11 cellular contexts compared by ENCODE assay signal in genomic region chr5:73218552-73219171, GRCh38. TPM values are rescaled to one million over a fixed set of nuclear protein-coding genes. Genes with fewer than 3 reads are reported as not detected.
DNase-seq lines count a peak whose midpoint lies in the region; ATAC-seq and TF ChIP-seq lines count a peak whose summit lies in the region.
"Had no signal": no experiment of that assay in that cellular context is flagged by ENCODE, and none has a peak within 500 bp of the region (broad histone marks: within the 10 kb centered on the region; RNA-seq: fewer than 3 reads in every experiment).

No MANE protein-coding gene starts in this region.

- H3K4me1 Mint-ChIP-seq in T-helper 2 cell treated with Interferon-gamma antibody and Interleukin-4, amounts not matched to agents 5 μg/mL and 100 μg/mL, for 36 hours (ENCODE audit: low read depth), result no peaks in the 10 kb centered on the region

- H3K27ac ChIP-seq in right cardiac atrium (ENCODE audit: low read length), result no peak overlapping the region
- H3K27ac ChIP-seq: BLaER1 treated with 17β-estradiol and CSF1 and Interleukin-3, amounts not matched to agents 10 nM and 100 nM; HL-60 had no signal

- no peaks in the 10 kb centered on the region for H3K36me3 Mint-ChIP-seq in T-helper 2 cell treated with Interferon-gamma antibody and Interleukin-4, amounts not matched to agents 5 μg/mL and 100 μg/mL, for 36 hours (ENCODE audit: low read depth)

- ATAC-seq in right cardiac atrium, result no peak

- no peaks in the 10 kb centered on the region for H3K4me1 ChIP-seq in right cardiac atrium (ENCODE audit: control insufficient read depth, insufficient read depth, low read length)
- H3K4me1 ChIP-seq: BLaER1 treated with 17β-estradiol and CSF1 and Interleukin-3, amounts not matched to agents 10 nM and 100 nM had no signal

- intact Hi-C loops in right cardiac atrium (cut with DNase I), result loop anchor here in 2 of 4 donors (5.0 to 10.0 kb wide), 2 partner anchors 234 to 236 kb away; no protein-coding TSS in a partner anchor

- DNase-seq in NCI-H1694 (lab: John Stamatoyannopoulos, UW) (peak; percentile 17), NCI-H1694 treated with DMSO at 0.1 percent for 48 hours (lab: John Stamatoyannopoulos, UW) (no peak), NCI-H524 (lab: John Stamatoyannopoulos, UW) (peak; percentile 21 to 54), choroid plexus epithelial cell (ENCODE audit: low read depth) (peak; percentile 84), retinal pigment epithelial cell (ENCODE audit: low read depth) (no peak), right cardiac atrium (no peak), KBM-7 (no peak)
- no peak for DNase-seq in T-helper 2 cell treated with Interferon-gamma antibody and Interleukin-4, amounts not matched to agents 5 μg/mL and 100 μg/mL, for 36 hours (ENCODE audit: low spot score)

- no peaks in the 10 kb centered on the region for H3K9me3 Mint-ChIP-seq in T-helper 2 cell treated with Interferon-gamma antibody and Interleukin-4, amounts not matched to agents 5 μg/mL and 100 μg/mL, for 36 hours

- H3K9me3 ChIP-seq in right cardiac atrium (ENCODE audit: control insufficient read depth, low read length), result no peaks in the 10 kb centered on the region

- no peak overlapping the region for H3K27ac Mint-ChIP-seq in T-helper 2 cell treated with Interferon-gamma antibody and Interleukin-4, amounts not matched to agents 5 μg/mL and 100 μg/mL, for 36 hours

- H3K27me3 ChIP-seq in right cardiac atrium (ENCODE audit: control insufficient read depth, insufficient read depth), result peaks cover 7% of the 10 kb centered on the region

- in situ Hi-C loops in KBM-7 (cut with MboI; ENCODE audit: low pct_unique_long_range_greater_than_20kb, low sequenced_read_pairs), result loop anchor here (25.0 kb wide), 1 partner anchor 281 kb away; no protein-coding TSS in a partner anchor

- peaks cover 68% of the 10 kb centered on the region for H3K27me3 Mint-ChIP-seq in T-helper 2 cell treated with Interferon-gamma antibody and Interleukin-4, amounts not matched to agents 5 μg/mL and 100 μg/mL, for 36 hours (ENCODE audit: low read depth)

- no peak overlapping the region for H3K4me3 Mint-ChIP-seq in T-helper 2 cell treated with Interferon-gamma antibody and Interleukin-4, amounts not matched to agents 5 μg/mL and 100 μg/mL, for 36 hours

- H3K4me3 ChIP-seq in choroid plexus epithelial cell (ENCODE audit: low read depth, low read length), result no peak overlapping the region
- no peak overlapping the region for H3K4me3 ChIP-seq in retinal pigment epithelial cell (ENCODE audit: low read length)
- H3K4me3 ChIP-seq in right cardiac atrium (ENCODE audit: low read length), result no peak overlapping the region
- H3K4me3 ChIP-seq: BLaER1 treated with 17β-estradiol and CSF1 and Interleukin-3, amounts not matched to agents 10 nM and 100 nM had no signal

- 44% methylated on average over 4 of the region's 4 CpGs for WGBS in right cardiac atrium

- TF ChIP-seq CTCF in choroid plexus epithelial cell (conservative IDR thresholded peaks at IDR 0.05; ENCODE audit: low read depth, low read length) (peak; percentile 79), retinal pigment epithelial cell (conservative IDR thresholded peaks at IDR 0.05; ENCODE audit: low read depth, low read length) (peak; percentile 68)

RNA-seq across cellular contexts. Expression of gene TMEM174, which starts 45.7 kb away (rescaled TPM):
- not detected for total RNA-seq in right cardiac atrium
- polyA plus RNA-seq in right cardiac atrium, result not detected
- total RNA-seq: mononuclear cell had no signal

Comparison
In these comparisons a context has a peak if more than half of its experiments do, and no peak if none do; other contexts are left out.
1. DNase-seq: peak in NCI-H1694 (single experiment), NCI-H524 (2 of 2) and choroid plexus epithelial cell (single experiment); none in NCI-H1694 treated with DMSO at 0.1 percent for 48 hours (single experiment), retinal pigment epithelial cell (single experiment), T-helper 2 cell treated with Interferon-gamma antibody and Interleukin-4, amounts not matched to agents 5 μg/mL and 100 μg/mL, for 36 hours (single experiment), right cardiac atrium (0 of 3) and KBM-7 (single experiment).